10 cellular contexts compared by ENCODE assay signal in genomic region chr22:30073743-30074142, GRCh38. TPM values are rescaled to one million over a fixed set of nuclear protein-coding genes. Genes with fewer than 3 reads are reported as not detected.
"Had no signal": no experiment of that assay in that cellular context is flagged by ENCODE, and none has a peak within 500 bp of the region (broad histone marks: within the 10 kb centered on the region; RNA-seq: fewer than 3 reads in every experiment).

No MANE protein-coding gene starts in this region.

- H3K4me2 ChIP-seq: GM23338, KMS-11 had no signal

- H2AFZ ChIP-seq: GM23338 had no signal

- H3K9ac ChIP-seq: KMS-11 had no signal

- H3K4me3 ChIP-seq: GM23338 had no signal

- DNase-seq: H9, Karpas-422, KBM-7 had no signal

- FAIRE-seq: H1, H54, HTR-8/SVneo had no signal

- H3K4me3 Mint-ChIP-seq: GM23338, H9 had no signal

- ATAC-seq: GM23338, HCT116 had no signal

- H3K27ac ChIP-seq: KMS-11 had no signal

- H3K27ac Mint-ChIP-seq: GM23338, H9 had no signal

- H3K9me3 Mint-ChIP-seq: GM23338, H9 had no signal

RNA-seq across cellular contexts. Expression of gene HORMAD2, which starts 6.5 kb away (rescaled TPM):
- total RNA-seq: GM23338, H1, H9, HT-29 had no signal
